20 cellular contexts compared by ENCODE assay signal in the genomic region with DNA sequence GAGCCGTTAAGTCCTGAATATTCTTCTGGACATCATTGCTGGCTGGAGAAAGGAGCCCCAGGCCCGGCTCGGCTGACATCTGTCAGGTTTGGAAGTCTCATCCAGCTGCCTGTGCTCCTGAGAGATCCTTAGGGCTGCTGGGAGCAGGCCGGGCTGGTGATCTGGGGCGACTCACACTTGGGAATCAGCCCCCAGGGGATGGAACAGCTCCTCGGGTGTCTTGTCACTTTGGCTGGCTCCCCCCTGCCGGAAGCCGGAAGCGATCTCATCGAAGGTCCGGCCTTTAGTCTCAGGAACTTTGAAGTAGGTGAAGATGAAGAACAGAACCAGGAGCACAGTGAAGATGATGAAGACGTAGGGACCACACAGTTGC. TPM values are rescaled to one million over a fixed set of nuclear protein-coding genes. Genes with fewer than 3 reads are reported as not detected.
A peak's percentile ranks its signal among the peaks of the same experiment; 100 is the strongest.
DNase-seq lines count a peak whose midpoint lies in the region; ATAC-seq and TF ChIP-seq lines count a peak whose summit lies in the region.
"Had no signal": no experiment of that assay in that cellular context is flagged by ENCODE, and none has a peak within 500 bp of the region (broad histone marks: within the 10 kb centered on the region; RNA-seq: fewer than 3 reads in every experiment).

No MANE protein-coding gene starts in this region.

- H3K36me3 ChIP-seq in Karpas-422 (ENCODE audit: insufficient read depth, low read length) = peaks cover 28% of the 10 kb centered on the region; the same call in 1 of the 2 replicates
- H3K36me3 ChIP-seq in endodermal cell (ENCODE audit: control insufficient read depth, insufficient read depth, low read length) = peaks cover 40% of the 10 kb centered on the region
- no peaks in the 10 kb centered on the region for H3K36me3 ChIP-seq in smooth muscle cell (ENCODE audit: low read depth)
- H3K36me3 ChIP-seq in lower lobe of right lung = peaks cover 29% of the 10 kb centered on the region
- H3K36me3 ChIP-seq: ovary had no signal

- no peaks in the 10 kb centered on the region for H3K9me2 ChIP-seq in Karpas-422 (replicated peaks; ENCODE audit: insufficient read depth, low read length)

- H4K20me1 ChIP-seq in Karpas-422 (ENCODE audit: insufficient read depth, low read depth, low read length) = peaks cover 14% of the 10 kb centered on the region
- peaks cover 51% of the 10 kb centered on the region for H4K20me1 ChIP-seq in smooth muscle cell (ENCODE audit: low read depth)

- 86 to 94% methylated on average over 8 to 12 of the region's 12 CpGs for WGBS in endodermal cell (ENCODE audit: insufficient coverage in 1 of 2, insufficient read length in 1 of 2), 2 experiments
- 89% methylated on average over 12 of the region's 12 CpGs for WGBS in smooth muscle cell (ENCODE audit: low lambda C conversion rate)

- H3K4me1 Mint-ChIP-seq in endodermal cell = peaks cover 18% of the 10 kb centered on the region

- H3K27ac ChIP-seq in Karpas-422 (ENCODE audit: low read length) (0 out of 2 replicates have a peak overlapping the region, but pooled peaks have one; percentile 80), endodermal cell (ENCODE audit: low read depth, low read length) (no peak overlapping the region), smooth muscle cell (ENCODE audit: low read depth) (peak overlapping the region; percentile 12), lower lobe of right lung (no peak overlapping the region)
- H3K27ac ChIP-seq: adrenal gland, left lung, ovary, transverse colon had no signal

- H3K4me2 ChIP-seq in Karpas-422 (ENCODE audit: low read depth, low read length, poor library complexity, severe bottlenecking) = no peak overlapping the region
- H3K4me2 ChIP-seq in smooth muscle cell = no peak overlapping the region

- no peaks in the 10 kb centered on the region for H3K27me3 ChIP-seq in Karpas-422 (ENCODE audit: low read length)
- H3K27me3 ChIP-seq in endodermal cell (ENCODE audit: control insufficient read depth, insufficient read depth, low read length, poor library complexity, severe bottlenecking) = no peaks in the 10 kb centered on the region
- H3K27me3 ChIP-seq in smooth muscle cell (ENCODE audit: low read depth) = no peaks in the 10 kb centered on the region
- no peaks in the 10 kb centered on the region for H3K27me3 ChIP-seq in lower lobe of right lung (ENCODE audit: low read depth)
- H3K27me3 ChIP-seq: adrenal gland, left lung, ovary, transverse colon had no signal

- H3K4me3 ChIP-seq in Karpas-422 (ENCODE audit: low read length) (no peak overlapping the region), endodermal cell (ENCODE audit: low read length) (no peak overlapping the region), smooth muscle cell (no peak overlapping the region), lower lobe of right lung (no peak overlapping the region)
- H3K4me3 ChIP-seq: adrenal gland, left lung, ovary, transverse colon had no signal

- H3K27ac Mint-ChIP-seq in endodermal cell = no peak overlapping the region

- H3K9ac ChIP-seq in Karpas-422 (ENCODE audit: low read length) = no peak overlapping the region
- H3K9ac ChIP-seq in endodermal cell (ENCODE audit: extremely low read depth, low read length, poor library complexity, severe bottlenecking) = no peak overlapping the region
- no peak overlapping the region for H3K9ac ChIP-seq in smooth muscle cell (ENCODE audit: low read depth)

- TF ChIP-seq CTCF in endodermal cell (conservative IDR thresholded peaks at IDR 0.05) (no peak), smooth muscle cell (IDR thresholded peaks at IDR 0.05; ENCODE audit: borderline replicate concordance, insufficient read depth, poor library complexity, severe bottlenecking) (no peak), lower lobe of right lung (IDR thresholded peaks at IDR 0.05) (no peak)

- H3F3A ChIP-seq in smooth muscle cell (ENCODE audit: low read depth) = peaks cover 15% of the 10 kb centered on the region

- H3K4me1 ChIP-seq in Karpas-422 (ENCODE audit: low read length) (peaks cover 38% of the 10 kb centered on the region), endodermal cell (ENCODE audit: control insufficient read depth, insufficient read depth, low read length) (peaks cover 3% of the 10 kb centered on the region), smooth muscle cell (ENCODE audit: low read depth) (peaks cover 22% of the 10 kb centered on the region), lower lobe of right lung (peaks cover 32% of the 10 kb centered on the region)

- no peak overlapping the region for H3K4me3 Mint-ChIP-seq in endodermal cell
- H3K4me3 Mint-ChIP-seq: stimulated activated naive CD8-positive, alpha-beta T cell treated with anti-CD3 and anti-CD28 coated beads, Interleukin-15, Interleukin-2, amounts not matched to agents 100 ng/mL and 50 ng/mL, for 24 hours had no signal

- DNase-seq in ELF-1 (ENCODE audit: low read depth, low spot score) (peak; percentile 26), Karpas-422 (no peak), endodermal cell (peak; percentile 55), smooth muscle cell (lab: John Stamatoyannopoulos, UW; ENCODE audit: unreplicated experiment) (no peak), AG08395 (ENCODE audit: low spot score) (no peak), lower lobe of right lung (no peak), DMS53 (lab: John Stamatoyannopoulos, UW) (no peak)
- DNase-seq: activated effector memory CD4-positive, alpha-beta T cell treated with anti-CD3 and anti-CD28 coated beads, Interleukin-2, amount 50 U/mL, for 16 hours; adrenal gland; GDM1; glutamatergic neuron; NCI-H187 treated with DMSO at 0.1 percent for 48 hours; NCI-H345; ovary; stimulated activated CD4-positive, alpha-beta T cell treated with anti-CD3 and anti-CD28 coated beads, Interleukin-1b, Interleukin-23, amount 100 ng/mL, for 48 hours; transverse colon had no signal

- no peak overlapping the region for H2AFZ ChIP-seq in Karpas-422 (ENCODE audit: low read length)
- H2AFZ ChIP-seq in smooth muscle cell (ENCODE audit: low read depth) = no peak overlapping the region

- no peak for ATAC-seq in lower lobe of right lung
- ATAC-seq: activated CD4-positive, CD25-positive, alpha-beta regulatory T cell treated with anti-CD3 and anti-CD28 coated beads, Interleukin-2, amount 50 U/mL, for 24 hours; left lung had no signal

- no peaks in the 10 kb centered on the region for H3K9me3 ChIP-seq in Karpas-422 (ENCODE audit: low read length)
- no peaks in the 10 kb centered on the region for H3K9me3 ChIP-seq in endodermal cell (ENCODE audit: control insufficient read depth, low read length)
- no peaks in the 10 kb centered on the region for H3K9me3 ChIP-seq in smooth muscle cell (replicated peaks; ENCODE audit: low read depth)
- no peaks in the 10 kb centered on the region for H3K9me3 ChIP-seq in lower lobe of right lung
- H3K9me3 ChIP-seq: adrenal gland, left lung, ovary, transverse colon had no signal

- H3K79me2 ChIP-seq in Karpas-422 (ENCODE audit: low read length) (peaks cover 4% of the 10 kb centered on the region), smooth muscle cell (ENCODE audit: low read depth) (no peaks in the 10 kb centered on the region)

- no peaks in the 10 kb centered on the region for H3K9me3 Mint-ChIP-seq in endodermal cell
- H3K9me3 Mint-ChIP-seq: IgD-negative memory B cell; stimulated activated naive CD8-positive, alpha-beta T cell treated with anti-CD3 and anti-CD28 coated beads, Interleukin-15, Interleukin-2, amounts not matched to agents 100 ng/mL and 50 ng/mL, for 24 hours had no signal

- no peaks in the 10 kb centered on the region for H3K27me3 Mint-ChIP-seq in endodermal cell (ENCODE audit: insufficient read depth)
- H3K27me3 Mint-ChIP-seq: IgD-negative memory B cell; stimulated activated naive CD8-positive, alpha-beta T cell treated with anti-CD3 and anti-CD28 coated beads, Interleukin-15, Interleukin-2, amounts not matched to agents 100 ng/mL and 50 ng/mL, for 24 hours had no signal

- peaks cover 50% of the 10 kb centered on the region for H3K36me3 Mint-ChIP-seq in endodermal cell (ENCODE audit: low read depth)

- intact Hi-C loops in lower lobe of right lung (cut with DNase I) = no loop called here

RNA-seq across cellular contexts. Expression of a gene that starts 31.8 kb away (rescaled TPM):
- total RNA-seq in Karpas-422 (2014; rRNA removed; shearing (Covaris generic); ENCODE audit: low replicate concordance) = 72.2 and 83.8 TPM in 2 replicates
- 10 to 100 TPM; 42.5 to 69.7 TPM for total RNA-seq in endodermal cell
- 172 TPM for polyA plus RNA-seq in endodermal cell (2013, experiment 1 of 2)
- polyA plus RNA-seq in endodermal cell (2013, experiment 2 of 2) = 136 TPM
- 749 and 1,091 TPM in 2 replicates for total RNA-seq in smooth muscle cell
- 275 and 842 TPM in 2 replicates for polyA plus RNA-seq in smooth muscle cell
- total RNA-seq in lower lobe of right lung = 10.6 TPM

Comparison
In these comparisons a context has a peak if more than half of its experiments do, and no peak if none do; other contexts are left out.
1. DNase-seq: peak in ELF-1 (single experiment) and endodermal cell (single experiment); none in Karpas-422 (single experiment), smooth muscle cell (single experiment), AG08395 (single experiment), lower lobe of right lung (single experiment) and DMS53 (single experiment).
2. H3K27ac ChIP-seq: peak in Karpas-422 (single experiment) and smooth muscle cell (single experiment); none in endodermal cell (single experiment) and lower lobe of right lung (single experiment).